Comparison of ENCODE assay signal across 22 cellular contexts in the genomic region with DNA sequence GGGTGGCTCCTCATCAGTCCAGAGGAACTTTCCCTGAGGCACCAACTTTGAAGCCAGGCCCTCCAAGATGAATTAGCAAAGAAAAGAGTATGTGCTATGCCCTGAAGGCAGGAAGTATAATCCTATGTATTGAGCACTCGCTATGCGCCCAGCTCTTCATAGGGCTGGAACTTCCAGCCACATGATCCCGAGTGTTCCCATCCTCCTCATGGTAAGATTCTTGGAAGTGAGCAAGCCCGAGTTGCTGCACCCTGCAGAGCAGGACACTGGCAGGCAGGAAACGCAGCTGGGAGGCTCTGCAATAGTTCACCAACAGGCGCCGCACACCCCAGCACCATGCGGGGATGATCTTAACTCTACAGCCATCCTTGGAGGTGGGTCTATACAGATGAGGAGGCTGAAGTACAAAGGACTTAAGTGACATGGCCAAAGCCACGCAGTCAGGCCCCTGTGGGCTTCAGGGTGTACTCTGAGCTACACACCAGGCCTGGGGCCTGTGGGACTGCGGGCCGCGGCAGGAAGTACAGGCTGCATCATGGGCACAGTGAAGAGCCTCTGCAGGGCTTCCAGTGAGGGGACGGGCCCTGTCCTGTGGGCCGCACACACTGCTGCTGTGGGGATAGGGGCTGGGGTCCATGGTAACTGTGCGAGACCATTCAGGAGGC. TPM values are rescaled to one million over a fixed set of nuclear protein-coding genes. Genes with fewer than 3 reads are reported as not detected.
DNase-seq lines count a peak whose midpoint lies in the region; ATAC-seq and TF ChIP-seq lines count a peak whose summit lies in the region.
"Had no signal": no experiment of that assay in that cellular context is flagged by ENCODE, and none has a peak within 500 bp of the region (broad histone marks: within the 10 kb centered on the region; RNA-seq: fewer than 3 reads in every experiment).

No MANE protein-coding gene starts in this region.

- DNase-seq in A673 (ENCODE audit: low spot score) = peak; percentile 79
- DNase-seq in central memory CD8-positive, alpha-beta T cell (ENCODE audit: low spot score in 2 of 2) = no peak
- peak; percentile 54 for DNase-seq in osteoblast (ENCODE audit: insufficient read length, low spot score, missing footprints)
- DNase-seq in hepatocyte (ENCODE audit: low spot score) = no peak
- no peak for DNase-seq in esophagus squamous epithelium (lab: John Stamatoyannopoulos, UW)
- DNase-seq in NCI-H2196 treated with DMSO at 0.1 percent for 48 hours (lab: John Stamatoyannopoulos, UW; ENCODE audit: unreplicated experiment) = no peak
- DNase-seq: activated CD4-positive, alpha-beta T cell treated with anti-CD3 and anti-CD28 coated beads, Interleukin-2, amount 50 U/mL, for 48 hours; activated CD4-positive, CD25-positive, alpha-beta regulatory T cell; activated gamma-delta T cell treated with Interleukin-2 at 50 U/mL for 16 hours; NCI-H1048; NCI-H1694 treated with DMSO at 0.1 percent for 48 hours; NCI-H748 treated with DMSO at 0.1 percent for 48 hours; small intestine; stimulated activated CD4-positive, alpha-beta T cell treated with anti-CD3 and anti-CD28 coated beads, Interleukin-2, amount 100 ng/mL, for 24 hours; substantia nigra; SW 1271 had no signal

- H3K79me2 ChIP-seq in osteoblast (ENCODE audit: insufficient read depth, low read length) = no peaks in the 10 kb centered on the region
- H3K79me2 ChIP-seq in hepatocyte = no peaks in the 10 kb centered on the region

- peak overlapping the region; percentile 71 for H3K27ac ChIP-seq in A673 (ENCODE audit: low read depth, low read length, poor library complexity, severe bottlenecking)
- H3K27ac ChIP-seq in osteoblast (ENCODE audit: low read depth, low read length) = no peak overlapping the region
- no peak overlapping the region for H3K27ac ChIP-seq in hepatocyte
- H3K27ac ChIP-seq in esophagus squamous epithelium = no peak overlapping the region
- H3K27ac ChIP-seq: BLaER1 had no signal

- peak overlapping the region; percentile 72 for H3K27ac Mint-ChIP-seq in central memory CD8-positive, alpha-beta T cell (ENCODE audit: low read depth)

- POLR2A ChIA-PET in A673 (lab: Charles Lee; ENCODE audit: low non-redundant PET) = no interaction called here

- H4K20me1 ChIP-seq in osteoblast (ENCODE audit: insufficient read depth, low read length) (no peaks in the 10 kb centered on the region), hepatocyte (ENCODE audit: insufficient read depth, poor library complexity, severe bottlenecking) (no peaks in the 10 kb centered on the region)
- H4K20me1 ChIP-seq: BLaER1 had no signal

- H3K36me3 Mint-ChIP-seq in central memory CD8-positive, alpha-beta T cell (ENCODE audit: insufficient read depth) = peaks cover 34% of the 10 kb centered on the region

- no peaks in the 10 kb centered on the region for H3K4me1 Mint-ChIP-seq in central memory CD8-positive, alpha-beta T cell

- no peak for ATAC-seq in central memory CD8-positive, alpha-beta T cell (replicated peaks; ENCODE audit: extremely low read depth, poor library complexity, severe bottlenecking)
- ATAC-seq in GM19395 (IDR thresholded peaks at IDR 0.05; ENCODE audit: unreplicated experiment) = no peak
- ATAC-seq: HepG2 had no signal

- no peaks in the 10 kb centered on the region for H3K27me3 Mint-ChIP-seq in central memory CD8-positive, alpha-beta T cell

- H3K4me3 Mint-ChIP-seq in central memory CD8-positive, alpha-beta T cell = no peak overlapping the region

- no peaks in the 10 kb centered on the region for H3K9me2 ChIP-seq in hepatocyte (replicated peaks; ENCODE audit: insufficient read depth)

- no peak overlapping the region for H2AFZ ChIP-seq in osteoblast (ENCODE audit: low read length)
- H2AFZ ChIP-seq in hepatocyte = no peak overlapping the region

- no TSS peak for BruUV-seq in A673 (replicated peaks; lab: Mats Ljungman, UMichigan)

- 93% methylated on average over 15 of the region's 15 CpGs for WGBS in hepatocyte (ENCODE audit: low lambda C conversion rate, missing lambda C conversion rate)
- WGBS in esophagus squamous epithelium, 2 donors = 77 to 78% methylated on average over 4 to 11 of the region's 15 CpGs

- no peaks in the 10 kb centered on the region for H3K9me3 Mint-ChIP-seq in central memory CD8-positive, alpha-beta T cell

- CTCF ChIA-PET in A673 (lab: Charles Lee) = interaction anchor here (1.0 kb wide), 1 partner anchor 18 kb away, joined by 6 read pairs; no protein-coding TSS in a partner anchor

- intact Hi-C loops in A673 (cut with micrococcal nuclease; ENCODE audit: unreplicated experiment) = no loop called here
- intact Hi-C loops in esophagus squamous epithelium (cut with DNase I) = no loop called here

- H3K9me3 ChIP-seq in A673 (ENCODE audit: low read depth, low read length, poor library complexity, severe bottlenecking) = no peaks in the 10 kb centered on the region
- H3K9me3 ChIP-seq in osteoblast (ENCODE audit: low read depth, low read length) = no peaks in the 10 kb centered on the region
- no peaks in the 10 kb centered on the region for H3K9me3 ChIP-seq in hepatocyte (ENCODE audit: low read depth)
- H3K9me3 ChIP-seq in esophagus squamous epithelium = no peaks in the 10 kb centered on the region
- H3K9me3 ChIP-seq: BLaER1, HAP-1 had no signal

- H3K4me1 ChIP-seq in A673 (ENCODE audit: insufficient read depth, low read length, poor library complexity, severe bottlenecking) (peaks cover 16% of the 10 kb centered on the region), osteoblast (ENCODE audit: insufficient read depth, low read length) (no peaks in the 10 kb centered on the region), hepatocyte (ENCODE audit: insufficient read depth) (no peaks in the 10 kb centered on the region), esophagus squamous epithelium (no peaks in the 10 kb centered on the region)
- H3K4me1 ChIP-seq: BLaER1, HAP-1 had no signal

- TF ChIP-seq CTCF in A673 (conservative IDR thresholded peaks at IDR 0.05; ENCODE audit: low read depth, low read length) (no peak), osteoblast (IDR thresholded peaks at IDR 0.05; ENCODE audit: extremely low read depth, low read depth, low read length) (no peak), hepatocyte (IDR thresholded peaks at IDR 0.05; ENCODE audit: poor library complexity) (no peak), esophagus squamous epithelium (IDR thresholded peaks at IDR 0.05) (no peak)

- H3K36me3 ChIP-seq in A673 (ENCODE audit: insufficient read depth, low read length, poor library complexity, severe bottlenecking) = peaks cover 62% of the 10 kb centered on the region
- peaks cover 38% of the 10 kb centered on the region for H3K36me3 ChIP-seq in osteoblast (ENCODE audit: insufficient read depth, low read length)
- no peaks in the 10 kb centered on the region for H3K36me3 ChIP-seq in hepatocyte (replicated peaks; ENCODE audit: insufficient read depth, low read depth)
- H3K36me3 ChIP-seq in esophagus squamous epithelium = peaks cover 20 to 95% (median 49%) of the 10 kb centered on the region in 3 donors

- H3K4me3 ChIP-seq in A673 (ENCODE audit: low read depth, low read length, poor library complexity, severe bottlenecking) (no peak overlapping the region), osteoblast (ENCODE audit: insufficient read depth, low read length) (no peak overlapping the region), hepatocyte (no peak overlapping the region), esophagus squamous epithelium (no peak overlapping the region)
- H3K4me3 ChIP-seq: BLaER1, dorsolateral prefrontal cortex, HAP-1 had no signal

- TF ChIP-seq POLR2A in esophagus squamous epithelium (IDR thresholded peaks at IDR 0.05) = no peak

- no peak overlapping the region for H3K4me2 ChIP-seq in osteoblast (ENCODE audit: insufficient read depth, low read length)
- no peak overlapping the region for H3K4me2 ChIP-seq in hepatocyte
- H3K4me2 ChIP-seq: BLaER1 had no signal

- no peaks in the 10 kb centered on the region for H3K27me3 ChIP-seq in A673 (replicated peaks; ENCODE audit: insufficient read depth, low read depth, low read length, poor library complexity)
- no peaks in the 10 kb centered on the region for H3K27me3 ChIP-seq in osteoblast (ENCODE audit: insufficient read depth, low read length)
- H3K27me3 ChIP-seq in hepatocyte = no peaks in the 10 kb centered on the region
- no peaks in the 10 kb centered on the region for H3K27me3 ChIP-seq in esophagus squamous epithelium
- H3K27me3 ChIP-seq: BLaER1, dorsolateral prefrontal cortex had no signal

TF ChIP-seq in PFSK-1, 5 proteins besides CTCF, POLR2A, EP300 and RAD21 (continues in another document):
- TF ChIP-seq POLR2AphosphoS5 (IDR thresholded peaks at IDR 0.05; ENCODE audit: low read depth, low read length) = no peak

RNA-seq across cellular contexts. Expression of gene C19orf47, which starts 25.1 kb away (rescaled TPM):
- 26.5 and 30.8 TPM in 2 replicates for total RNA-seq in A673 (2021)
- 37.5 TPM for polyA plus RNA-seq in PFSK-1 (2012; ENCODE audit: insufficient read length, low read depth)
- total RNA-seq in osteoblast = 3.6 and 7.7 TPM in 2 replicates
- 7.4 and 9.7 TPM in 2 replicates for total RNA-seq in hepatocyte
- polyA plus RNA-seq in hepatocyte = 9.3 and 9.8 TPM in 2 replicates
- total RNA-seq in esophagus squamous epithelium = 10 to 100 TPM in 2 of 4 donors, 1 to 10 TPM in 2; 10.0 to 14.1 (median 11.7) TPM

RNA-seq across cellular contexts. Expression of gene PLD3, which starts 25.4 kb away (rescaled TPM):
- total RNA-seq in A673 (2021) (310 and 334 TPM in 2 replicates), osteoblast (136 and 239 TPM in 2 replicates), hepatocyte (668 and 805 TPM in 2 replicates), esophagus squamous epithelium (100 to 1,000 TPM in 3 of 4 donors, 10 to 100 TPM in 1; 56.8 to 163 (median 128) TPM)
- polyA plus RNA-seq in PFSK-1 (2012; ENCODE audit: insufficient read length, low read depth) = 507 TPM
- 1,297 and 1,400 TPM in 2 replicates for polyA plus RNA-seq in hepatocyte

RNA-seq across cellular contexts. Expression of gene AKT2, which starts 37.9 kb away (rescaled TPM):
- 146 and 151 TPM in 2 replicates for total RNA-seq in A673 (2021)
- polyA plus RNA-seq in PFSK-1 (2012; ENCODE audit: insufficient read length, low read depth) = 118 TPM
- total RNA-seq in osteoblast = 115 and 118 TPM in 2 replicates
- total RNA-seq in hepatocyte = 103 and 106 TPM in 2 replicates
- 53.7 and 54.9 TPM in 2 replicates for polyA plus RNA-seq in hepatocyte
- total RNA-seq in esophagus squamous epithelium = 10 to 100 TPM; 59.0 to 84.7 (median 69.0) TPM

Comparison
In these comparisons a context has a peak if more than half of its experiments do, and no peak if none do; other contexts are left out.
1. DNase-seq: peak in A673 (single experiment) and osteoblast (single experiment); none in central memory CD8-positive, alpha-beta T cell (0 of 2), hepatocyte (single experiment), esophagus squamous epithelium (single experiment) and NCI-H2196 treated with DMSO at 0.1 percent for 48 hours (single experiment).